In genomic region chr1:2135866-2136265, GRCh38 we compare ENCODE assay signal across 14 cellular contexts. TPM values are rescaled to one million over a fixed set of nuclear protein-coding genes. Genes with fewer than 3 reads are reported as not detected.
DNase-seq lines count a peak whose midpoint lies in the region; ATAC-seq and TF ChIP-seq lines count a peak whose summit lies in the region.
"Had no signal": no experiment of that assay in that cellular context is flagged by ENCODE, and none has a peak within 500 bp of the region (broad histone marks: within the 10 kb centered on the region; RNA-seq: fewer than 3 reads in every experiment).

No MANE protein-coding gene starts in this region.

- no peak for DNase-seq in activated CD4-positive, alpha-beta memory T cell treated with anti-CD3 and anti-CD28 coated beads for 36 hours
- DNase-seq in activated CD4-positive, alpha-beta memory T cell treated with anti-CD3 and anti-CD28 coated beads, Interleukin-2, amount 10 ng/mL, durations not matched to agents 7 days and 5 days = no peak
- DNase-seq in tibial nerve (ENCODE audit: low spot score in 2 of 2) (no peak), Calu3 (no peak), T1000 (lab: John Stamatoyannopoulos, UW) (no peak)
- DNase-seq: 8988T; NCI-H187 treated with DMSO at 0.1 percent for 48 hours; stimulated activated CD4-positive, alpha-beta T cell treated with anti-CD3 and anti-CD28 coated beads, Interleukin-4, amount 100 ng/mL, for 24 hours; stimulated activated naive CD8-positive, alpha-beta T cell treated with anti-CD3 and anti-CD28 coated beads, Interleukin-15, amount 100 ng/mL, for 72 hours had no signal

- peaks cover 28 to 55% of the 10 kb centered on the region in 2 donors for H3K4me1 ChIP-seq in mucosa of rectum (ENCODE audit: control insufficient read depth in 2 of 2, insufficient read depth in 2 of 2, low read length in 2 of 2)
- peaks cover 3 to 36% (median 21%) of the 10 kb centered on the region in 4 donors for H3K4me1 ChIP-seq in tibial nerve

- TF ChIP-seq CTCF in tibial nerve (IDR thresholded peaks at IDR 0.05) (no peak), Calu3 (IDR thresholded peaks at IDR 0.05; ENCODE audit: unreplicated experiment) (no peak)

- no peak overlapping the region for H3K4me3 ChIP-seq in mucosa of rectum (ENCODE audit: low read length in 2 of 2)
- no peak overlapping the region for H3K4me3 ChIP-seq in tibial nerve
- H3K4me3 ChIP-seq: HAP-1 had no signal

- H3K4me1 Mint-ChIP-seq in activated CD4-positive, alpha-beta memory T cell treated with anti-CD3 and anti-CD28 coated beads for 36 hours (ENCODE audit: low read depth) = peaks cover 27% of the 10 kb centered on the region
- peaks cover 15% of the 10 kb centered on the region for H3K4me1 Mint-ChIP-seq in activated CD4-positive, alpha-beta memory T cell treated with anti-CD3 and anti-CD28 coated beads, Interleukin-2, amount 10 ng/mL, durations not matched to agents 7 days and 5 days
- peaks cover 42% of the 10 kb centered on the region for H3K4me1 Mint-ChIP-seq in dendritic cell treated with granulocyte-macrophage colony-stimulating factor and Interleukin-4, amounts not matched to agents 40 ng/mL and 50 ng/mL, for 4 days (ENCODE audit: low read depth)
- peaks cover 16% of the 10 kb centered on the region for H3K4me1 Mint-ChIP-seq in Calu3 (ENCODE audit: low read depth, unreplicated experiment)

- CTCF ChIA-PET in activated CD4-positive, alpha-beta memory T cell treated with anti-CD3 and anti-CD28 coated beads for 36 hours (lab: Charles Lee) = interaction anchor here (1.2 kb wide), 1 partner anchor 39 kb away, joined by 5 read pairs; no protein-coding TSS in a partner anchor
- CTCF ChIA-PET in activated CD4-positive, alpha-beta memory T cell treated with anti-CD3 and anti-CD28 coated beads, Interleukin-2, amount 10 ng/mL, durations not matched to agents 7 days and 5 days (lab: Charles Lee) = interaction anchor here (1.0 to 3.0 kb wide), 2 partner anchors 39 to 59 kb away, joined by 3 to 8 read pairs; no protein-coding TSS in a partner anchor
- CTCF ChIA-PET in Calu3 (lab: Charles Lee) = no interaction called here

- intact Hi-C loops in activated CD4-positive, alpha-beta memory T cell treated with anti-CD3 and anti-CD28 coated beads for 36 hours (cut with micrococcal nuclease) = no loop called here
- intact Hi-C loops in dendritic cell treated with granulocyte-macrophage colony-stimulating factor and Interleukin-4, amounts not matched to agents 40 ng/mL and 50 ng/mL, for 4 days (cut with micrococcal nuclease) = no loop called here
- intact Hi-C loops in Calu3 (cut with micrococcal nuclease; ENCODE audit: unreplicated experiment) = no loop called here

- WGBS in tibial nerve, 2 donors = 83% methylated on average over 9 of the region's 9 CpGs

- H3K27me3 ChIP-seq in mucosa of rectum (ENCODE audit: control insufficient read depth in 2 of 2, insufficient read depth in 2 of 2, low read length in 2 of 2) (no peaks in the 10 kb centered on the region), tibial nerve (no peaks in the 10 kb centered on the region)

- H3K36me3 ChIP-seq in mucosa of rectum (ENCODE audit: control insufficient read depth in 2 of 2, insufficient read depth in 2 of 2, low read length in 2 of 2) = peaks cover 0 to 2% of the 10 kb centered on the region in 2 donors
- H3K36me3 ChIP-seq in tibial nerve = no peaks in the 10 kb centered on the region
- H3K36me3 ChIP-seq: HAP-1 had no signal

- H3K27me3 Mint-ChIP-seq in activated CD4-positive, alpha-beta memory T cell treated with anti-CD3 and anti-CD28 coated beads for 36 hours = no peaks in the 10 kb centered on the region
- no peaks in the 10 kb centered on the region for H3K27me3 Mint-ChIP-seq in activated CD4-positive, alpha-beta memory T cell treated with anti-CD3 and anti-CD28 coated beads, Interleukin-2, amount 10 ng/mL, durations not matched to agents 7 days and 5 days
- peaks cover 23% of the 10 kb centered on the region for H3K27me3 Mint-ChIP-seq in dendritic cell treated with granulocyte-macrophage colony-stimulating factor and Interleukin-4, amounts not matched to agents 40 ng/mL and 50 ng/mL, for 4 days
- no peaks in the 10 kb centered on the region for H3K27me3 Mint-ChIP-seq in Calu3 (ENCODE audit: unreplicated experiment)
- H3K27me3 Mint-ChIP-seq: stimulated activated naive CD8-positive, alpha-beta T cell treated with anti-CD3 and anti-CD28 coated beads, Interleukin-15, amount 100 ng/mL, for 72 hours had no signal

- ATAC-seq in HG03439 (IDR thresholded peaks at IDR 0.05; ENCODE audit: unreplicated experiment) = no peak
- ATAC-seq: stimulated activated naive CD8-positive, alpha-beta T cell treated with anti-CD3 and anti-CD28 coated beads, Interleukin-15, amount 100 ng/mL, for 72 hours had no signal

- no peak for TF ChIP-seq POLR2A in tibial nerve (IDR thresholded peaks at IDR 0.05)

- no peak for TF ChIP-seq EP300 in tibial nerve (IDR thresholded peaks at IDR 0.05)

- no peak overlapping the region for H3K4me3 Mint-ChIP-seq in activated CD4-positive, alpha-beta memory T cell treated with anti-CD3 and anti-CD28 coated beads for 36 hours
- no peak overlapping the region for H3K4me3 Mint-ChIP-seq in activated CD4-positive, alpha-beta memory T cell treated with anti-CD3 and anti-CD28 coated beads, Interleukin-2, amount 10 ng/mL, durations not matched to agents 7 days and 5 days
- no peak overlapping the region for H3K4me3 Mint-ChIP-seq in dendritic cell treated with granulocyte-macrophage colony-stimulating factor and Interleukin-4, amounts not matched to agents 40 ng/mL and 50 ng/mL, for 4 days
- no peak overlapping the region for H3K4me3 Mint-ChIP-seq in Calu3 (ENCODE audit: low read depth, unreplicated experiment)
- H3K4me3 Mint-ChIP-seq: stimulated activated naive CD8-positive, alpha-beta T cell treated with anti-CD3 and anti-CD28 coated beads, Interleukin-15, amount 100 ng/mL, for 72 hours had no signal

- H3K36me3 Mint-ChIP-seq in activated CD4-positive, alpha-beta memory T cell treated with anti-CD3 and anti-CD28 coated beads for 36 hours = no peaks in the 10 kb centered on the region
- no peaks in the 10 kb centered on the region for H3K36me3 Mint-ChIP-seq in activated CD4-positive, alpha-beta memory T cell treated with anti-CD3 and anti-CD28 coated beads, Interleukin-2, amount 10 ng/mL, durations not matched to agents 7 days and 5 days (ENCODE audit: low read depth)
- H3K36me3 Mint-ChIP-seq in dendritic cell treated with granulocyte-macrophage colony-stimulating factor and Interleukin-4, amounts not matched to agents 40 ng/mL and 50 ng/mL, for 4 days (ENCODE audit: low read depth) = no peaks in the 10 kb centered on the region
- peaks cover 10% of the 10 kb centered on the region for H3K36me3 Mint-ChIP-seq in Calu3 (ENCODE audit: insufficient read depth, unreplicated experiment)

- peak overlapping the region; percentile 23 for H3K27ac Mint-ChIP-seq in activated CD4-positive, alpha-beta memory T cell treated with anti-CD3 and anti-CD28 coated beads for 36 hours
- H3K27ac Mint-ChIP-seq in activated CD4-positive, alpha-beta memory T cell treated with anti-CD3 and anti-CD28 coated beads, Interleukin-2, amount 10 ng/mL, durations not matched to agents 7 days and 5 days = no peak overlapping the region
- H3K27ac Mint-ChIP-seq in dendritic cell treated with granulocyte-macrophage colony-stimulating factor and Interleukin-4, amounts not matched to agents 40 ng/mL and 50 ng/mL, for 4 days = peak overlapping the region; percentile 45
- no peak overlapping the region for H3K27ac Mint-ChIP-seq in Calu3 (ENCODE audit: unreplicated experiment)

- peak overlapping the region; percentile 74 to 86 for H3K27ac ChIP-seq in mucosa of rectum (ENCODE audit: low read depth in 2 of 2, low read length in 2 of 2)
- peak overlapping the region; percentile 93 to 100 (median 98) for H3K27ac ChIP-seq in tibial nerve
- H3K27ac ChIP-seq: KMS-11 had no signal

- H3K9ac ChIP-seq in mucosa of rectum (ENCODE audit: low read depth in 1 of 2, low read length in 2 of 2) = peak overlapping the region in 1 of 2 donors; percentile 2
- H3K9ac ChIP-seq: KMS-11 had no signal

- H3K9me3 ChIP-seq in mucosa of rectum (ENCODE audit: control insufficient read depth in 2 of 2, low read length in 2 of 2) (no peaks in the 10 kb centered on the region), tibial nerve (no peaks in the 10 kb centered on the region)
- H3K9me3 ChIP-seq: HAP-1 had no signal

- H3K9me3 Mint-ChIP-seq in activated CD4-positive, alpha-beta memory T cell treated with anti-CD3 and anti-CD28 coated beads for 36 hours = no peaks in the 10 kb centered on the region
- H3K9me3 Mint-ChIP-seq in activated CD4-positive, alpha-beta memory T cell treated with anti-CD3 and anti-CD28 coated beads, Interleukin-2, amount 10 ng/mL, durations not matched to agents 7 days and 5 days = no peaks in the 10 kb centered on the region
- no peaks in the 10 kb centered on the region for H3K9me3 Mint-ChIP-seq in dendritic cell treated with granulocyte-macrophage colony-stimulating factor and Interleukin-4, amounts not matched to agents 40 ng/mL and 50 ng/mL, for 4 days
- H3K9me3 Mint-ChIP-seq in Calu3 (ENCODE audit: low read depth, unreplicated experiment) = no peaks in the 10 kb centered on the region
- H3K9me3 Mint-ChIP-seq: stimulated activated naive CD8-positive, alpha-beta T cell treated with anti-CD3 and anti-CD28 coated beads, Interleukin-15, amount 100 ng/mL, for 72 hours had no signal

- POLR2A ChIA-PET in activated CD4-positive, alpha-beta memory T cell treated with anti-CD3 and anti-CD28 coated beads for 36 hours (lab: Charles Lee) = no interaction called here
- POLR2A ChIA-PET in activated CD4-positive, alpha-beta memory T cell treated with anti-CD3 and anti-CD28 coated beads, Interleukin-2, amount 10 ng/mL, durations not matched to agents 7 days and 5 days (lab: Charles Lee) = no interaction called here

- no TSS peak for BruUV-seq in Calu3 (replicated peaks; lab: Mats Ljungman, UMichigan)

RNA-seq across cellular contexts. Expression of gene FAAP20, which starts 58.7 kb away (rescaled TPM):
- 10 to 100 TPM; 64.9 to 69.8 TPM for total RNA-seq in activated CD4-positive, alpha-beta memory T cell treated with anti-CD3 and anti-CD28 coated beads for 36 hours
- 10 to 100 TPM; 53.4 to 57.1 TPM for total RNA-seq in activated CD4-positive, alpha-beta memory T cell treated with anti-CD3 and anti-CD28 coated beads, Interleukin-2, amount 10 ng/mL, durations not matched to agents 7 days and 5 days
- 10 to 100 TPM; 32.8 to 60.9 (median 47.3) TPM for total RNA-seq in tibial nerve
- 36.3 and 42.9 TPM in 2 replicates for total RNA-seq in Calu3 (2022)

Comparison
In these comparisons a context has a peak if more than half of its experiments do, and no peak if none do; other contexts are left out.
1. H3K27ac Mint-ChIP-seq: peak in activated CD4-positive, alpha-beta memory T cell treated with anti-CD3 and anti-CD28 coated beads for 36 hours (single experiment) and dendritic cell treated with granulocyte-macrophage colony-stimulating factor and Interleukin-4, amounts not matched to agents 40 ng/mL and 50 ng/mL, for 4 days (single experiment); none in activated CD4-positive, alpha-beta memory T cell treated with anti-CD3 and anti-CD28 coated beads, Interleukin-2, amount 10 ng/mL, durations not matched to agents 7 days and 5 days (single experiment) and Calu3 (single experiment).